Comparison of ENCODE assay signal across 10 cellular contexts in genomic region chr10:73248259-73248724, GRCh38. TPM values are rescaled to one million over a fixed set of nuclear protein-coding genes. Genes with fewer than 3 reads are reported as not detected.
A peak's percentile ranks its signal among the peaks of the same experiment; 100 is the strongest.
DNase-seq lines count a peak whose midpoint lies in the region; ATAC-seq and TF ChIP-seq lines count a peak whose summit lies in the region.
"Had no signal": no experiment of that assay in that cellular context is flagged by ENCODE, and none has a peak within 500 bp of the region (broad histone marks: within the 10 kb centered on the region; RNA-seq: fewer than 3 reads in every experiment).

No MANE protein-coding gene starts in this region.

- no TSS peak for BruUV-seq in PC-9 (replicated peaks; lab: Mats Ljungman, UMichigan)

- peaks cover 81% of the 10 kb centered on the region for H3K79me2 ChIP-seq in PC-9 (ENCODE audit: low read depth)

- no peaks in the 10 kb centered on the region for H3K27me3 Mint-ChIP-seq in activated naive CD4-positive, alpha-beta T cell treated with anti-CD3 and anti-CD28 coated beads, Interleukin-2, amount 10 ng/mL, durations not matched to agents 7 days and 5 days

- CTCF ChIA-PET in activated naive CD4-positive, alpha-beta T cell treated with anti-CD3 and anti-CD28 coated beads, Interleukin-2, amount 10 ng/mL, durations not matched to agents 7 days and 5 days (lab: Charles Lee), result interaction anchor here (2.0 kb wide), 1 partner anchor 16 kb away, joined by 5 read pairs; no protein-coding TSS in a partner anchor
- CTCF ChIA-PET in PC-9 (lab: Charles Lee), result no interaction called here

- ATAC-seq in lower lobe of right lung, result no peak
- no peak for ATAC-seq in activated CD4-positive, CD25-positive, alpha-beta regulatory T cell treated with anti-CD3 and anti-CD28 coated beads, Interleukin-2, amount 50 U/mL, for 24 hours

- TF ChIP-seq POLR2A in esophagus squamous epithelium (IDR thresholded peaks at IDR 0.05) (no peak), stomach (IDR thresholded peaks at IDR 0.05) (no peak), testis (IDR thresholded peaks at IDR 0.05) (no peak)

- H3K36me3 ChIP-seq in PC-9 (ENCODE audit: low read depth) (peaks cover 41% of the 10 kb centered on the region), esophagus squamous epithelium (peaks cover 0 to 48% (median 9%) of the 10 kb centered on the region in 3 donors), stomach (peaks cover 17 to 45% (median 38%) of the 10 kb centered on the region in 4 donors), testis (ENCODE audit: low read depth, missing control alignments) (no peaks in the 10 kb centered on the region), lower lobe of right lung (peaks cover 42% of the 10 kb centered on the region)

- peak overlapping the region; percentile 97 for H3K27ac Mint-ChIP-seq in activated naive CD4-positive, alpha-beta T cell treated with anti-CD3 and anti-CD28 coated beads, Interleukin-2, amount 10 ng/mL, durations not matched to agents 7 days and 5 days

- H3K4me3 Mint-ChIP-seq in activated naive CD4-positive, alpha-beta T cell treated with anti-CD3 and anti-CD28 coated beads, Interleukin-2, amount 10 ng/mL, durations not matched to agents 7 days and 5 days, result peak overlapping the region; percentile 37

- intact Hi-C loops in PC-9 (cut with micrococcal nuclease; ENCODE audit: unreplicated experiment) (no loop called here), esophagus squamous epithelium (cut with DNase I) (no loop called here), stomach (cut with DNase I; ENCODE audit: low total_unique reads) (no loop called here), testis (cut with DNase I; ENCODE audit: low total_unique reads) (no loop called here), lower lobe of right lung (cut with DNase I) (no loop called here)

- POLR2A ChIA-PET in PC-9 (lab: Charles Lee; ENCODE audit: unreplicated experiment), result no interaction called here

- TF ChIP-seq CTCF in PC-9 (conservative IDR thresholded peaks at IDR 0.05), result no peak
- no peak for TF ChIP-seq CTCF in esophagus squamous epithelium (IDR thresholded peaks at IDR 0.05)
- TF ChIP-seq CTCF in stomach (IDR thresholded peaks at IDR 0.05), result no peak
- TF ChIP-seq CTCF in testis (IDR thresholded peaks at IDR 0.05), result no peak
- no peak for TF ChIP-seq CTCF in lower lobe of right lung (IDR thresholded peaks at IDR 0.05)

- H3K9me3 Mint-ChIP-seq in activated naive CD4-positive, alpha-beta T cell treated with anti-CD3 and anti-CD28 coated beads, Interleukin-2, amount 10 ng/mL, durations not matched to agents 7 days and 5 days, result no peaks in the 10 kb centered on the region

- H3K27ac ChIP-seq in PC-9, result peak overlapping the region; percentile 87; the same call in 1 of the 2 replicates
- peak overlapping the region; percentile 88 to 96 (median 94) for H3K27ac ChIP-seq in esophagus squamous epithelium
- peak overlapping the region in 4 of 5 donors; percentile 84 to 94 (median 88) for H3K27ac ChIP-seq in stomach
- H3K27ac ChIP-seq in testis, result peak overlapping the region in 1 of 2 donors; percentile 90
- no peak overlapping the region for H3K27ac ChIP-seq in lower lobe of right lung

- H3K4me3 ChIP-seq in PC-9 (peak overlapping the region; percentile 95; the same call in 1 of the 2 replicates), esophagus squamous epithelium (no peak overlapping the region), stomach (no peak overlapping the region), testis (no peak overlapping the region), lower lobe of right lung (no peak overlapping the region)

- H2AFZ ChIP-seq in PC-9, result no peak overlapping the region

- peak overlapping the region; percentile 91 for H3K4me2 ChIP-seq in PC-9

- H4K20me1 ChIP-seq in PC-9 (ENCODE audit: insufficient read depth), result no peaks in the 10 kb centered on the region

- peaks cover 52% of the 10 kb centered on the region for H3K4me1 ChIP-seq in PC-9 (replicated peaks; ENCODE audit: insufficient read depth)
- peaks cover 19 to 66% (median 31%) of the 10 kb centered on the region in 3 donors for H3K4me1 ChIP-seq in esophagus squamous epithelium
- peaks cover 38 to 66% (median 49%) of the 10 kb centered on the region in 4 donors for H3K4me1 ChIP-seq in stomach
- H3K4me1 ChIP-seq in testis, result peaks cover 31% of the 10 kb centered on the region
- H3K4me1 ChIP-seq in lower lobe of right lung, result peaks cover 47% of the 10 kb centered on the region

- no peaks in the 10 kb centered on the region for H3K9me2 ChIP-seq in PC-9 (ENCODE audit: insufficient read depth)

- no peak for TF ChIP-seq EP300 in stomach (IDR thresholded peaks at IDR 0.05)

- H3K9me3 ChIP-seq in PC-9 (ENCODE audit: insufficient read depth, low read depth) (no peaks in the 10 kb centered on the region), esophagus squamous epithelium (no peaks in the 10 kb centered on the region), stomach (no peaks in the 10 kb centered on the region), testis (no peaks in the 10 kb centered on the region), lower lobe of right lung (no peaks in the 10 kb centered on the region)
- H3K9me3 ChIP-seq: spleen had no signal

- 49 to 59% methylated on average over 5 of the region's 5 CpGs for WGBS in esophagus squamous epithelium, 2 donors
- WGBS in stomach, 5 donors, result 63 to 76% (median 71%) methylated on average over 5 of the region's 5 CpGs
- WGBS in testis, 2 donors, result 67 to 72% methylated on average over 5 of the region's 5 CpGs

- peaks cover 68% of the 10 kb centered on the region for H3F3A ChIP-seq in PC-9 (ENCODE audit: insufficient read depth, low read depth)

- H3K4me1 Mint-ChIP-seq in activated naive CD4-positive, alpha-beta T cell treated with anti-CD3 and anti-CD28 coated beads, Interleukin-2, amount 10 ng/mL, durations not matched to agents 7 days and 5 days, result peaks cover 83% of the 10 kb centered on the region

- H3K27me3 ChIP-seq in PC-9 (ENCODE audit: insufficient read depth, low read depth) (no peaks in the 10 kb centered on the region), esophagus squamous epithelium (no peaks in the 10 kb centered on the region), stomach (no peaks in the 10 kb centered on the region), testis (no peaks in the 10 kb centered on the region), lower lobe of right lung (ENCODE audit: low read depth) (no peaks in the 10 kb centered on the region)
- H3K27me3 ChIP-seq: spleen had no signal

- no peak for DNase-seq in activated naive CD4-positive, alpha-beta T cell treated with anti-CD3 and anti-CD28 coated beads, Interleukin-2, amount 10 ng/mL, durations not matched to agents 7 days and 5 days
- DNase-seq in activated naive CD4-positive, alpha-beta T cell (lab: John Stamatoyannopoulos, UW), result no peak
- DNase-seq in PC-9 (no peak), esophagus squamous epithelium (lab: John Stamatoyannopoulos, UW) (no peak), stomach (no peak), testis (no peak), lower lobe of right lung (no peak)
- DNase-seq: amniotic stem cell, spleen had no signal

- H3K36me3 Mint-ChIP-seq in activated naive CD4-positive, alpha-beta T cell treated with anti-CD3 and anti-CD28 coated beads, Interleukin-2, amount 10 ng/mL, durations not matched to agents 7 days and 5 days, result peaks cover 67% of the 10 kb centered on the region

RNA-seq across cellular contexts. Expression of gene DNAJC9, which starts 1.2 kb away (rescaled TPM):
- total RNA-seq in PC-9 (2021), result 44.8 and 45.6 TPM in 2 replicates
- 10 to 100 TPM; 13.4 to 35.4 (median 25.2) TPM for total RNA-seq in esophagus squamous epithelium
- total RNA-seq in stomach, result 10 to 100 TPM in 3 of 5 donors, 1 to 10 TPM in 2; 3.5 to 26.4 (median 17.4) TPM
- polyA plus RNA-seq in stomach, result 10 to 100 TPM; 10.6 to 13.8 (median 11.5) TPM
- 10 to 100 TPM; 30.2 to 31.1 TPM for total RNA-seq in testis
- 18.3 TPM for polyA plus RNA-seq in testis (ENCODE audit: insufficient read depth, low read depth, low replicate concordance)
- 13.9 TPM for total RNA-seq in lower lobe of right lung

RNA-seq across cellular contexts. Expression of gene MRPS16, which starts 4.2 kb away (rescaled TPM):
- total RNA-seq in PC-9 (2021) (148 and 175 TPM in 2 replicates), esophagus squamous epithelium (10 to 100 TPM; 36.8 to 60.3 (median 54.2) TPM), stomach (10 to 100 TPM in 4 of 5 donors, 1 to 10 TPM in 1; 6.4 to 68.7 (median 50.4) TPM), testis (10 to 100 TPM; 45.7 to 59.6 TPM), lower lobe of right lung (55.9 TPM)
- polyA plus RNA-seq in stomach (10 to 100 TPM; 51.8 to 62.7 (median 61.5) TPM), testis (ENCODE audit: insufficient read depth, low read depth, low replicate concordance) (83.5 TPM)
